33 cellular contexts compared by ENCODE assay signal in genomic region chr18:50133526-50133925, GRCh38.
"Had no signal": no experiment of that assay in that cellular context is flagged by ENCODE, and none has a peak within 500 bp of the region (broad histone marks: within the 10 kb centered on the region; RNA-seq: fewer than 3 reads in every experiment).

No MANE protein-coding gene starts in this region.

- H3K36me3 ChIP-seq: brain microvascular endothelial cell, Peyer's patch, SJSA1 had no signal

- H3K9me3 Mint-ChIP-seq: activated CD4-positive, alpha-beta memory T cell treated with anti-CD3 and anti-CD28 coated beads, Interleukin-2, amount 10 ng/mL, durations not matched to agents 7 days and 5 days; activated T-cell treated with anti-CD3 and anti-CD28 coated beads, Interleukin-2, amount 50 U/mL, for 72 hours; activated T-helper 17 cell treated with anti-CD3 and anti-CD28 coated beads, Interleukin-2, amount 50 U/mL, for 72 hours; T-helper 1 cell treated with Interleukin-12 subunit alpha and Interleukin-12 subunit beta and Interleukin-4 antibody, amounts not matched to agents 30 μg/mL and 1 μg/mL, for 36 hours; T-helper 2 cell treated with Interferon-gamma antibody and Interleukin-4, amounts not matched to agents 5 μg/mL and 100 μg/mL, for 36 hours had no signal

- H3K27me3 ChIP-seq: brain microvascular endothelial cell, Peyer's patch, SJSA1 had no signal

- DNase-seq: activated B cell treated with CpG ODN at 0.5 μM for 24 hours; activated CD4-positive, alpha-beta memory T cell treated with anti-CD3 and anti-CD28 coated beads, Interleukin-2, amount 10 ng/mL, durations not matched to agents 7 days and 5 days; activated CD4-positive, alpha-beta T cell treated with anti-CD3 and anti-CD28 coated beads for 4 hours; activated CD4-positive, CD25-positive, alpha-beta regulatory T cell treated with anti-CD3 and anti-CD28 coated beads, Interleukin-2, amount 50 U/mL, for 72 hours; activated CD8-positive, alpha-beta memory T cell treated with anti-CD3 and anti-CD28 coated beads for 24 hours; activated CD8-positive, alpha-beta memory T cell treated with anti-CD3 and anti-CD28 coated beads, Interleukin-2, amount 10 ng/mL, durations not matched to agents 7 days and 5 days; activated CD8-positive, alpha-beta memory T cell treated with anti-CD3 and anti-CD28 coated beads, Interleukin-2, amount 50 U/mL, for 48 hours; activated effector memory CD4-positive, alpha-beta T cell treated with anti-CD3 and anti-CD28 coated beads, Interleukin-2, amount 50 U/mL, for 16 hours; activated naive CD4-positive, alpha-beta T cell; activated naive CD4-positive, alpha-beta T cell treated with anti-CD3 and anti-CD28 coated beads, Interleukin-2, amount 50 U/mL, for 16 hours; activated naive CD8-positive, alpha-beta T cell treated with anti-CD3 and anti-CD28 coated beads for 36 hours; activated T-cell treated with anti-CD3 and anti-CD28 coated beads, Interleukin-2, amount 50 U/mL, for 72 hours; amniotic stem cell; aorta; brain microvascular endothelial cell; central memory CD4-positive, alpha-beta T cell; NCI-H1092 treated with DMSO at 0.1 percent for 48 hours; NCI-H146; NCI-H187; NCI-H2029 treated with DMSO at 0.1 percent for 48 hours; NCI-H2171 treated with DMSO at 0.1 percent for 48 hours; NCI-H226; NCI-H446 treated with DMSO at 0.1 percent for 48 hours; NCI-H524; PC-3; Peyer's patch; RPMI8226; SHP77 treated with DMSO at 0.1 percent for 48 hours; SK-N-SH had no signal

- H3K4me1 Mint-ChIP-seq: activated B cell treated with CpG ODN at 0.5 μM for 24 hours; activated CD4-positive, alpha-beta memory T cell treated with anti-CD3 and anti-CD28 coated beads, Interleukin-2, amount 10 ng/mL, durations not matched to agents 7 days and 5 days; activated CD8-positive, alpha-beta memory T cell treated with anti-CD3 and anti-CD28 coated beads, Interleukin-2, amount 10 ng/mL, durations not matched to agents 7 days and 5 days; activated T-helper 17 cell treated with anti-CD3 and anti-CD28 coated beads, Interleukin-2, amount 50 U/mL, for 72 hours had no signal

- ATAC-seq: activated CD8-positive, alpha-beta memory T cell treated with anti-CD3 and anti-CD28 coated beads, Interleukin-2, amount 10 ng/mL, durations not matched to agents 7 days and 5 days; activated T-cell treated with anti-CD3 and anti-CD28 coated beads, Interleukin-2, amount 50 U/mL, for 72 hours; activated T-helper 17 cell treated with anti-CD3 and anti-CD28 coated beads, Interleukin-2, amount 50 U/mL, for 72 hours; PC-3 had no signal

- H3K4me3 Mint-ChIP-seq: activated B cell treated with CpG ODN at 0.5 μM for 24 hours; activated CD4-positive, alpha-beta memory T cell treated with anti-CD3 and anti-CD28 coated beads, Interleukin-2, amount 10 ng/mL, durations not matched to agents 7 days and 5 days; activated CD8-positive, alpha-beta memory T cell treated with anti-CD3 and anti-CD28 coated beads, Interleukin-2, amount 10 ng/mL, durations not matched to agents 7 days and 5 days; activated naive CD8-positive, alpha-beta T cell treated with anti-CD3 and anti-CD28 coated beads for 36 hours; activated T-cell treated with anti-CD3 and anti-CD28 coated beads, Interleukin-2, amount 50 U/mL, for 72 hours; activated T-helper 17 cell treated with anti-CD3 and anti-CD28 coated beads, Interleukin-2, amount 50 U/mL, for 72 hours; T-helper 1 cell treated with Interleukin-12 subunit alpha and Interleukin-12 subunit beta and Interleukin-4 antibody, amounts not matched to agents 30 μg/mL and 1 μg/mL, for 36 hours; T-helper 2 cell treated with Interferon-gamma antibody and Interleukin-4, amounts not matched to agents 5 μg/mL and 100 μg/mL, for 36 hours had no signal

- H3K27ac Mint-ChIP-seq: activated B cell treated with CpG ODN at 0.5 μM for 24 hours; activated CD4-positive, alpha-beta memory T cell treated with anti-CD3 and anti-CD28 coated beads, Interleukin-2, amount 10 ng/mL, durations not matched to agents 7 days and 5 days; activated CD8-positive, alpha-beta memory T cell treated with anti-CD3 and anti-CD28 coated beads, Interleukin-2, amount 10 ng/mL, durations not matched to agents 7 days and 5 days; activated naive CD8-positive, alpha-beta T cell treated with anti-CD3 and anti-CD28 coated beads for 36 hours; activated T-cell treated with anti-CD3 and anti-CD28 coated beads, Interleukin-2, amount 50 U/mL, for 72 hours; activated T-helper 17 cell treated with anti-CD3 and anti-CD28 coated beads, Interleukin-2, amount 50 U/mL, for 72 hours; T-helper 1 cell treated with Interleukin-12 subunit alpha and Interleukin-12 subunit beta and Interleukin-4 antibody, amounts not matched to agents 30 μg/mL and 1 μg/mL, for 36 hours; T-helper 2 cell treated with Interferon-gamma antibody and Interleukin-4, amounts not matched to agents 5 μg/mL and 100 μg/mL, for 36 hours had no signal

- H3K36me3 Mint-ChIP-seq: activated CD8-positive, alpha-beta memory T cell treated with anti-CD3 and anti-CD28 coated beads, Interleukin-2, amount 10 ng/mL, durations not matched to agents 7 days and 5 days; activated naive CD8-positive, alpha-beta T cell treated with anti-CD3 and anti-CD28 coated beads for 36 hours had no signal

- H3K4me3 ChIP-seq: Peyer's patch, SJSA1 had no signal
